In genomic region chr10:33134011-33134751, GRCh38 we compare ENCODE assay signal across 8 cellular contexts.
DNase-seq lines count a peak whose midpoint lies in the region; ATAC-seq, FAIRE-seq and TF ChIP-seq lines count a peak whose summit lies in the region.

No MANE protein-coding gene starts in this region.

- H3K23ac ChIP-seq in mesendoderm (ENCODE audit: low read length) = peak overlapping the region; percentile 29

- ATAC-seq in HG02623 (IDR thresholded peaks at IDR 0.05; ENCODE audit: unreplicated experiment) (peak; percentile 56), HG03135 (IDR thresholded peaks at IDR 0.05; ENCODE audit: unreplicated experiment) (no peak)

- no peak overlapping the region for H2BK120ac ChIP-seq in mesendoderm (ENCODE audit: low read depth, low read length)

- H3K4me3 ChIP-seq in astrocyte (ENCODE audit: insufficient read depth, low read depth, low read length) (no peak overlapping the region), mesendoderm (ENCODE audit: low read length) (no peak overlapping the region), stomach smooth muscle (ENCODE audit: low read length in 2 of 2) (no peak overlapping the region)

- H2BK15ac ChIP-seq in mesendoderm (replicated peaks; ENCODE audit: low read depth) = no peak overlapping the region

- H3K27ac Mint-ChIP-seq in astrocyte (ENCODE audit: unreplicated experiment) = peak overlapping the region; percentile 15

- H3K27me3 Mint-ChIP-seq in astrocyte (ENCODE audit: low read depth, unreplicated experiment) = no peaks in the 10 kb centered on the region

- H2BK5ac ChIP-seq in mesendoderm (ENCODE audit: low read length) = no peak overlapping the region

- WGBS in mesendoderm (ENCODE audit: extremely low coverage, insufficient coverage, low lambda C conversion rate) = no CpG with 5 or more reads among the region's 11 CpGs

- no peak overlapping the region for H2AK5ac ChIP-seq in mesendoderm (ENCODE audit: low read length)

- H3K36me3 Mint-ChIP-seq in astrocyte (ENCODE audit: low read depth, unreplicated experiment) = peaks cover 1% of the 10 kb centered on the region

- DNase-seq in Daoy (ENCODE audit: low read depth) (peak; percentile 96), T-helper 1 cell (peak; percentile 36 to 97 (median 62)), astrocyte (ENCODE audit: low read depth) (peak; percentile 98), mesendoderm (no peak), NCI-H446 treated with DMSO at 0.1 percent for 48 hours (lab: John Stamatoyannopoulos, UW) (no peak)

- H3K9me3 ChIP-seq in astrocyte (ENCODE audit: insufficient read depth, low read depth, low read length) = no peaks in the 10 kb centered on the region
- no peaks in the 10 kb centered on the region for H3K9me3 ChIP-seq in stomach smooth muscle (ENCODE audit: control insufficient read depth in 2 of 2, low read length in 2 of 2)

- no peak overlapping the region for H4K5ac ChIP-seq in mesendoderm (ENCODE audit: low read length)

- no peak for TF ChIP-seq CTCF in astrocyte (IDR thresholded peaks at IDR 0.05; ENCODE audit: insufficient read depth, low read depth, low read length)

- H3K18ac ChIP-seq in mesendoderm (ENCODE audit: low read length) = no peak overlapping the region

- H3K27me3 ChIP-seq in astrocyte (ENCODE audit: insufficient read depth, low read length) (no peaks in the 10 kb centered on the region), mesendoderm (ENCODE audit: insufficient read depth, low read length, poor library complexity) (no peaks in the 10 kb centered on the region), stomach smooth muscle (ENCODE audit: control insufficient read depth in 1 of 2, insufficient read depth in 2 of 2, low read length in 2 of 2) (no peaks in the 10 kb centered on the region)

- H4K20me1 ChIP-seq in astrocyte (ENCODE audit: insufficient read depth, low read length) = no peaks in the 10 kb centered on the region

- H3K9ac ChIP-seq in astrocyte (ENCODE audit: low read length) = peak overlapping the region; percentile 58
- H3K9ac ChIP-seq in mesendoderm (ENCODE audit: low read length) = no peak overlapping the region
- H3K9ac ChIP-seq in stomach smooth muscle (ENCODE audit: low read length in 2 of 2) = no peak overlapping the region

- no peaks in the 10 kb centered on the region for H3K79me2 ChIP-seq in astrocyte (ENCODE audit: insufficient read depth, low read length)
- H3K79me2 ChIP-seq in mesendoderm (ENCODE audit: control insufficient read depth, insufficient read depth, low read length) = no peaks in the 10 kb centered on the region

- no peaks in the 10 kb centered on the region for H3K79me1 ChIP-seq in mesendoderm (ENCODE audit: low read length)

- peaks cover 9% of the 10 kb centered on the region for H3K9me3 Mint-ChIP-seq in astrocyte (ENCODE audit: unreplicated experiment)

- H3K4me1 Mint-ChIP-seq in astrocyte (ENCODE audit: low read depth, unreplicated experiment) = peaks cover 52% of the 10 kb centered on the region

- H3K4ac ChIP-seq in mesendoderm (ENCODE audit: low read depth, low read length) = no peak overlapping the region

- peak overlapping the region; percentile 84 for H3K27ac ChIP-seq in astrocyte (ENCODE audit: low read depth, low read length)
- no peak overlapping the region for H3K27ac ChIP-seq in mesendoderm (ENCODE audit: low read depth, low read length)
- H3K27ac ChIP-seq in stomach smooth muscle (ENCODE audit: low read length) = peak overlapping the region; percentile 62

- no peak overlapping the region for H3K4me3 Mint-ChIP-seq in astrocyte (ENCODE audit: unreplicated experiment)

- H3K36me3 ChIP-seq in astrocyte (ENCODE audit: insufficient read depth, low read length) (no peaks in the 10 kb centered on the region), mesendoderm (ENCODE audit: control insufficient read depth, insufficient read depth, low read length) (no peaks in the 10 kb centered on the region), stomach smooth muscle (ENCODE audit: control insufficient read depth in 2 of 2, insufficient read depth in 2 of 2, low read length in 2 of 2) (no peaks in the 10 kb centered on the region)

- peak; percentile 41 for FAIRE-seq in astrocyte (lab: Jason Lieb, UNC)

- H3K4me2 ChIP-seq in astrocyte (ENCODE audit: low read length) (peak overlapping the region; percentile 19), mesendoderm (ENCODE audit: low read length) (no peak overlapping the region)

- no peak overlapping the region for H4K8ac ChIP-seq in mesendoderm (ENCODE audit: low read depth, low read length)

- H3K56ac ChIP-seq in mesendoderm (ENCODE audit: low read length) = no peak overlapping the region

- H2AFZ ChIP-seq in astrocyte (ENCODE audit: low read depth, low read length) = no peak overlapping the region

- H3K4me1 ChIP-seq in astrocyte (ENCODE audit: insufficient read depth, low read length) (peaks cover 50% of the 10 kb centered on the region), mesendoderm (ENCODE audit: control insufficient read depth, low read depth, low read length) (no peaks in the 10 kb centered on the region), stomach smooth muscle (ENCODE audit: control insufficient read depth, insufficient read depth, low read length) (peaks cover 13% of the 10 kb centered on the region)

Comparison
In these comparisons a context has a peak if more than half of its experiments do, and no peak if none do; other contexts are left out.
1. DNase-seq: peak in Daoy (single experiment), T-helper 1 cell (5 of 5) and astrocyte (single experiment); none in mesendoderm (single experiment) and NCI-H446 treated with DMSO at 0.1 percent for 48 hours (single experiment).